6 cellular contexts compared by ENCODE assay signal in the genomic region with DNA sequence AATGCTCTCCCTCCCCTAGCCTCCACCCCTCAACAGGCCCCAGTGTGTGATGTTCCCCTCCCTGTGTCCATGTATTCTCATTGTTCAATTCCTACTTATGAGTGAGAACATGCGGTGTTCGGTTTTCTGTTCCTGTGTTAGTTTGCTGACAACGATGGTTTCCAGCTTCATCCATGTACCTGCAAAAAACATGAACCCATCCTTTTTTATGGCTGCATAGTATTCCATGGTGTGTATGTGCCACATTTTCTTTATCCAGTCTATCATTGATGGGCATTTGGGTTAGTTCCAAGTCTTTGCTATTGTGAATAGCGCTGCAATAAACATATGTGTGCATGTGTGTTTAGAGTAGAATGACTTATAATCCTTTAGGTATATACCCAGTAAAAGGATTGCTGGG. TPM values are rescaled to one million over a fixed set of nuclear protein-coding genes. Genes with fewer than 3 reads are reported as not detected.
"Had no signal": no experiment of that assay in that cellular context is flagged by ENCODE, and none has a peak within 500 bp of the region (broad histone marks: within the 10 kb centered on the region; RNA-seq: fewer than 3 reads in every experiment).

No MANE protein-coding gene starts in this region.

RNA-seq across cellular contexts. Expression of a gene that starts 20.5 kb away (rescaled TPM):
- total RNA-seq: naive thymus-derived CD8-positive, alpha-beta T cell; natural killer cell; natural killer cell treated with Interleukin-12 subunit alpha and Interleukin-12 subunit beta and Interleukin-15 and Interleukin-18, amount 100 ng/mL, for 72 hours; osteoblast; pulmonary artery endothelial cell had no signal
- polyA plus RNA-seq: naive thymus-derived CD8-positive, alpha-beta T cell; smooth muscle cell had no signal
